In genomic region chr6:163391983-163392382, GRCh38 we compare ENCODE assay signal across 18 cellular contexts. TPM values are rescaled to one million over a fixed set of nuclear protein-coding genes. Genes with fewer than 3 reads are reported as not detected.
DNase-seq lines count a peak whose midpoint lies in the region; ATAC-seq and TF ChIP-seq lines count a peak whose summit lies in the region.
"Had no signal": no experiment of that assay in that cellular context is flagged by ENCODE, and none has a peak within 500 bp of the region (broad histone marks: within the 10 kb centered on the region; RNA-seq: fewer than 3 reads in every experiment).

No MANE protein-coding gene starts in this region.

- H3K4me3 ChIP-seq in IMR-90 (ENCODE audit: insufficient read depth, low read depth, low read length): no peak overlapping the region
- H3K4me3 ChIP-seq in left lung: no peak overlapping the region
- no peak overlapping the region for H3K4me3 ChIP-seq in testis
- H3K4me3 ChIP-seq: hepatocyte, ovary, suprapubic skin had no signal

- H2BK120ac ChIP-seq in IMR-90 (ENCODE audit: low read depth, low read length): no peak overlapping the region

- no CpG with 5 or more reads among the region's 2 CpGs for WGBS in IMR-90 (ENCODE audit: extremely low coverage in 2 of 2, insufficient read length in 1 of 2), 2 experiments
- WGBS in testis, 2 donors: 91 to 92% methylated on average over 2 of the region's 2 CpGs

- in situ Hi-C loops in IMR-90 (cut with MboI; ENCODE audit: low sequenced_read_pairs): no loop called here

- H3K4ac ChIP-seq in IMR-90 (ENCODE audit: low read depth, low read length): no peak overlapping the region

- no peak overlapping the region for H3K18ac ChIP-seq in IMR-90 (ENCODE audit: low read depth, low read length)

- no peak for TF ChIP-seq CTCF in IMR-90 (conservative IDR thresholded peaks at IDR 0.05; ENCODE audit: low read depth, low read length)
- TF ChIP-seq CTCF in left lung (IDR thresholded peaks at IDR 0.05): no peak
- TF ChIP-seq CTCF in testis (IDR thresholded peaks at IDR 0.05): no peak

- no TSS peak for BruUV-seq in IMR-90 (replicated peaks; lab: Mats Ljungman, UMichigan)

- H3K79me1 ChIP-seq in IMR-90 (ENCODE audit: low read depth in 1 of 2, low read length in 2 of 2): no peaks in the 10 kb centered on the region

- H2AFZ ChIP-seq in IMR-90 (replicated peaks; ENCODE audit: low read length, poor library complexity): no peak overlapping the region
- H2AFZ ChIP-seq: hepatocyte had no signal

- H2BK15ac ChIP-seq in IMR-90 (ENCODE audit: low read depth, low read length): no peak overlapping the region

- POLR2A ChIA-PET in IMR-90 (lab: Charles Lee; ENCODE audit: unreplicated experiment): no interaction called here

- no peak overlapping the region for H4K5ac ChIP-seq in IMR-90 (ENCODE audit: low read depth, low read length)

- H3K9ac ChIP-seq in IMR-90 (ENCODE audit: low read depth, low read length): no peak overlapping the region

- no peak overlapping the region for H2AK5ac ChIP-seq in IMR-90 (ENCODE audit: low read depth, low read length)

- H3K4me2 ChIP-seq in IMR-90 (ENCODE audit: low read depth, low read length): peak overlapping the region; percentile 42; the same call in 1 of the 2 replicates
- H3K4me2 ChIP-seq: hepatocyte had no signal

- TF ChIP-seq RAD21 in IMR-90 (IDR thresholded peaks at IDR 0.05; ENCODE audit: low read length): no peak

- H3K14ac ChIP-seq in IMR-90 (replicated peaks; ENCODE audit: low read depth, low read length): no peak overlapping the region

- H4K8ac ChIP-seq in IMR-90 (ENCODE audit: low read depth in 2 of 2, low read length in 2 of 2): no peak overlapping the region

- DNase-seq in Daoy (ENCODE audit: low read depth) (peak; percentile 67), IMR-90 (no peak), astrocyte of the hippocampus (ENCODE audit: low read depth, low spot score) (peak; percentile 61), left lung (no peak), dermis blood vessel endothelial cell (no peak), testis (no peak), HUDEP-2 (lab: John Stamatoyannopoulos, UW; ENCODE audit: unreplicated experiment in 76 of 76) (no peak)
- DNase-seq: activated CD4-positive, alpha-beta T cell treated with anti-CD3 and anti-CD28 coated beads for 1 hour; cortex of kidney; NCI-H1092 treated with DMSO at 0.1 percent for 48 hours; NCI-H2081; NCI-H446 treated with DMSO at 0.1 percent for 48 hours; ovary had no signal

- H3K36me3 ChIP-seq in IMR-90 (ENCODE audit: control insufficient read depth, insufficient read depth, low read length) (no peaks in the 10 kb centered on the region), left lung (no peaks in the 10 kb centered on the region), testis (ENCODE audit: low read depth, missing control alignments) (no peaks in the 10 kb centered on the region)
- H3K36me3 ChIP-seq: brain microvascular endothelial cell, ovary, suprapubic skin had no signal

- no peak overlapping the region for H2BK20ac ChIP-seq in IMR-90 (ENCODE audit: low read depth, low read length)

- no peaks in the 10 kb centered on the region for H3K27me3 ChIP-seq in IMR-90 (ENCODE audit: control insufficient read depth, insufficient read depth, low read length)
- H3K27me3 ChIP-seq in left lung: no peaks in the 10 kb centered on the region
- no peaks in the 10 kb centered on the region for H3K27me3 ChIP-seq in testis
- H3K27me3 ChIP-seq: brain microvascular endothelial cell, hepatocyte, ovary, suprapubic skin had no signal

- peaks cover 3% of the 10 kb centered on the region for H3K4me1 ChIP-seq in IMR-90 (ENCODE audit: control insufficient read depth, insufficient read depth, low read length)
- peaks cover 0 to 30% of the 10 kb centered on the region in 2 donors for H3K4me1 ChIP-seq in left lung
- H3K4me1 ChIP-seq in testis: peaks cover 23% of the 10 kb centered on the region

- TF ChIP-seq POLR2A in IMR-90 (IDR thresholded peaks at IDR 0.05; ENCODE audit: low read depth, low read length) (no peak), testis (IDR thresholded peaks at IDR 0.05) (no peak)

- H4K91ac ChIP-seq in IMR-90 (ENCODE audit: insufficient read depth, low read depth, low read length): no peak overlapping the region

- CTCF ChIA-PET in IMR-90 (lab: Yijun Ruan, JAX): no interaction called here

- no peak for ATAC-seq in IMR-90 (ENCODE audit: low read depth)
- peak; percentile 54 for ATAC-seq in left lung
- ATAC-seq in HG03457 (IDR thresholded peaks at IDR 0.05; ENCODE audit: unreplicated experiment): no peak

- H3K27ac ChIP-seq in IMR-90 (ENCODE audit: insufficient read depth, low read length): no peak overlapping the region
- H3K27ac ChIP-seq in left lung: no peak overlapping the region
- no peak overlapping the region for H3K27ac ChIP-seq in testis
- H3K27ac ChIP-seq: brain microvascular endothelial cell, C4-2B, hepatocyte, ovary, suprapubic skin had no signal

- H3K9me1 ChIP-seq in IMR-90 (ENCODE audit: insufficient read depth, low read length): no peaks in the 10 kb centered on the region

- H3K9me3 ChIP-seq in IMR-90 (ENCODE audit: control insufficient read depth, insufficient read depth, low read length): no peaks in the 10 kb centered on the region
- no peaks in the 10 kb centered on the region for H3K9me3 ChIP-seq in left lung
- H3K9me3 ChIP-seq in testis: no peaks in the 10 kb centered on the region
- H3K9me3 ChIP-seq: ovary, suprapubic skin had no signal

- dilution Hi-C loops in IMR-90 (cut with HindIII; ENCODE audit: low sequenced_read_pairs, unreplicated experiment): no loop called here

- H3K56ac ChIP-seq in IMR-90 (ENCODE audit: extremely low read depth, insufficient read depth, low read length): no peak overlapping the region

- no peaks in the 10 kb centered on the region for H4K20me1 ChIP-seq in IMR-90 (ENCODE audit: insufficient read depth, low read length)

- no peak overlapping the region for H2BK5ac ChIP-seq in IMR-90 (ENCODE audit: low read depth, low read length, poor library complexity, severe bottlenecking)

- intact Hi-C loops in IMR-90 (cut with micrococcal nuclease) (no loop called here), left lung (cut with DNase I) (no loop called here), testis (cut with DNase I; ENCODE audit: low total_unique reads) (no loop called here)

- no peak overlapping the region for H2AK9ac ChIP-seq in IMR-90 (replicated peaks; ENCODE audit: low read depth, low read length, poor library complexity)

- no peak overlapping the region for H3K23ac ChIP-seq in IMR-90 (ENCODE audit: low read depth, low read length)

TF ChIP-seq in IMR-90, 13 proteins besides CTCF, POLR2A, EP300 and RAD21:
- TF ChIP-seq MAZ (IDR thresholded peaks at IDR 0.05; ENCODE audit: borderline replicate concordance, low read depth, low read length): no peak
- no peak for TF ChIP-seq FOS (IDR thresholded peaks at IDR 0.05; ENCODE audit: low read depth, low read length)
- no peak for TF ChIP-seq MAFK (IDR thresholded peaks at IDR 0.05; ENCODE audit: low read depth, low read length)
- no peak for TF ChIP-seq RFX5 (IDR thresholded peaks at IDR 0.05; ENCODE audit: low read depth, low read length)
- no peak for TF ChIP-seq BHLHE40 (IDR thresholded peaks at IDR 0.05; ENCODE audit: low read depth, low read length)
- no peak for TF ChIP-seq RCOR1 (IDR thresholded peaks at IDR 0.05; ENCODE audit: insufficient replicate concordance, low read length)
- TF ChIP-seq ELK1 (IDR thresholded peaks at IDR 0.05; ENCODE audit: borderline replicate concordance, low read depth, low read length): no peak
- TF ChIP-seq CEBPB (IDR thresholded peaks at IDR 0.05; ENCODE audit: low read depth, low read length): no peak
- no peak for TF ChIP-seq SMC3 (IDR thresholded peaks at IDR 0.05; ENCODE audit: low read depth, low read length)
- TF ChIP-seq MXI1 (IDR thresholded peaks at IDR 0.05; ENCODE audit: borderline replicate concordance, low read depth, low read length): no peak
- no peak for TF ChIP-seq CHD1 (IDR thresholded peaks at IDR 0.05; ENCODE audit: low read depth, low read length)

RNA-seq across cellular contexts. Expression of gene QKI, which starts 22.5 kb away (rescaled TPM):
- 184 and 217 TPM in 2 replicates for total RNA-seq in Daoy (2014; rRNA removed; shearing (Covaris generic))
- total RNA-seq in IMR-90 (2012; rRNA removed): 171 and 232 TPM in 2 replicates
- 106 and 112 TPM in 2 replicates for polyA plus RNA-seq in IMR-90 (2012; rRNA removed)
- polyA plus RNA-seq in IMR-90 (2012; cell fraction: cytosol; rRNA removed): 54.2 and 59.7 TPM in 2 replicates
- polyA plus RNA-seq in IMR-90 (2012; cell fraction: nucleus; rRNA removed; ENCODE audit: low replicate concordance): 57.1 and 121 TPM in 2 replicates
- total RNA-seq in left lung: 100 to 1,000 TPM; 162 to 195 TPM
- total RNA-seq in dermis blood vessel endothelial cell: 307 and 356 TPM in 2 replicates
- total RNA-seq in testis: 100 to 1,000 TPM; 315 to 366 TPM
- 148 TPM for polyA plus RNA-seq in testis (ENCODE audit: insufficient read depth, low read depth, low replicate concordance)

Comparison
In these comparisons a context has a peak if more than half of its experiments do, and no peak if none do; other contexts are left out.
1. DNase-seq: peak in Daoy (single experiment) and astrocyte of the hippocampus (single experiment); none in IMR-90 (single experiment), left lung (0 of 2), dermis blood vessel endothelial cell (single experiment), testis (single experiment) and HUDEP-2 (0 of 76).